In genomic region chr10:18140149-18140956, GRCh38 we compare ENCODE assay signal across 8 cellular contexts. TPM values are rescaled to one million over a fixed set of nuclear protein-coding genes. Genes with fewer than 3 reads are reported as not detected.
DNase-seq lines count a peak whose midpoint lies in the region; ATAC-seq and TF ChIP-seq lines count a peak whose summit lies in the region.

CACNB2 (plus strand) TSS chr10:18140424.

- H3K4me3 ChIP-seq in esophagus squamous epithelium (peak within 1 kb of the TSS; percentile 40 to 77 (median 60)), uterus (peak within 1 kb of the TSS; percentile 52 to 80)

- TF ChIP-seq POLR2A in esophagus squamous epithelium (IDR thresholded peaks at IDR 0.05) = peak in 2 of 4 donors; percentile 31 to 46
- peak in 1 of 2 donors; percentile 67 for TF ChIP-seq POLR2A in uterus (IDR thresholded peaks at IDR 0.05)

- intact Hi-C loops in esophagus squamous epithelium (cut with DNase I) = no loop called here
- intact Hi-C loops in uterus (cut with DNase I; ENCODE audit: low total_unique reads) = no loop called here

- DNase-seq in G401 (ENCODE audit: low spot score) (peak; percentile 68), NCI-H69 (lab: John Stamatoyannopoulos, UW) (peak; percentile 25), esophagus squamous epithelium (lab: John Stamatoyannopoulos, UW) (no peak), mucosa of gallbladder (ENCODE audit: low spot score) (peak; percentile 37), uterus (peak; percentile 83 to 84), OCI-M1 (lab: John Stamatoyannopoulos, UW) (no peak)

- no peak for ATAC-seq in HG02938 (IDR thresholded peaks at IDR 0.05; ENCODE audit: unreplicated experiment)
- ATAC-seq in GM19328 (IDR thresholded peaks at IDR 0.05; ENCODE audit: unreplicated experiment) = no peak

- WGBS in esophagus squamous epithelium, 2 donors = 0% methylated on average over 8 of the region's 100 CpGs; no CpG with 5 or more reads in 1 of the 2 donors

- H3K4me1 ChIP-seq in esophagus squamous epithelium = peaks cover 7 to 21% (median 8%) of the 10 kb centered on the region in 3 donors
- peaks cover 0 to 7% of the 10 kb centered on the region in 2 donors for H3K4me1 ChIP-seq in uterus

- no peaks in the 10 kb centered on the region for H3K9me3 ChIP-seq in esophagus squamous epithelium
- no peaks in the 10 kb centered on the region for H3K9me3 ChIP-seq in uterus

- TF ChIP-seq CTCF in esophagus squamous epithelium (IDR thresholded peaks at IDR 0.05) = no peak
- TF ChIP-seq CTCF in uterus (IDR thresholded peaks at IDR 0.05) = peak in 1 of 4 experiments; percentile 20

- H3K27me3 ChIP-seq in esophagus squamous epithelium (peaks cover 0 to 33% (median 3%) of the 10 kb centered on the region in 4 donors), uterus (no peaks in the 10 kb centered on the region)

- in situ Hi-C loops in G401 (cut with HindIII; ENCODE audit: low sequenced_read_pairs) = no loop called here

- H3K27ac ChIP-seq in esophagus squamous epithelium (peak within 1 kb of the TSS; percentile 74 to 91 (median 88)), uterus (peak within 1 kb of the TSS; percentile 89 to 95)

- H3K36me3 ChIP-seq in esophagus squamous epithelium = no peaks in the 10 kb centered on the region
- H3K36me3 ChIP-seq in uterus = no peaks in the 10 kb centered on the region

RNA-seq across cellular contexts. Expression of gene CACNB2, which starts in this region (rescaled TPM):
- not detected in 2 replicates for total RNA-seq in G401 (2014; rRNA removed; shearing (Covaris generic))
- total RNA-seq in esophagus squamous epithelium (10 to 100 TPM in 1 of 4 donors, 1 to 10 TPM in 2, under 1 TPM in 1; 0.91 to 37.0 (median 5.7) TPM), mucosa of gallbladder (8.4 TPM), uterus (10 to 100 TPM; 19.4 to 33.0 (median 27.0) TPM)

Comparison
In these comparisons a context has a peak if more than half of its experiments do, and no peak if none do; other contexts are left out.
1. Peak in DNase-seq in G401; RNA of the gene not detected or under 1 TPM.
2. DNase-seq: peak in NCI-H69 (single experiment), mucosa of gallbladder (single experiment) and uterus (2 of 2); none in esophagus squamous epithelium (single experiment) and OCI-M1 (single experiment).